ENCODE assay signal across 2 cellular contexts in the genomic region with DNA sequence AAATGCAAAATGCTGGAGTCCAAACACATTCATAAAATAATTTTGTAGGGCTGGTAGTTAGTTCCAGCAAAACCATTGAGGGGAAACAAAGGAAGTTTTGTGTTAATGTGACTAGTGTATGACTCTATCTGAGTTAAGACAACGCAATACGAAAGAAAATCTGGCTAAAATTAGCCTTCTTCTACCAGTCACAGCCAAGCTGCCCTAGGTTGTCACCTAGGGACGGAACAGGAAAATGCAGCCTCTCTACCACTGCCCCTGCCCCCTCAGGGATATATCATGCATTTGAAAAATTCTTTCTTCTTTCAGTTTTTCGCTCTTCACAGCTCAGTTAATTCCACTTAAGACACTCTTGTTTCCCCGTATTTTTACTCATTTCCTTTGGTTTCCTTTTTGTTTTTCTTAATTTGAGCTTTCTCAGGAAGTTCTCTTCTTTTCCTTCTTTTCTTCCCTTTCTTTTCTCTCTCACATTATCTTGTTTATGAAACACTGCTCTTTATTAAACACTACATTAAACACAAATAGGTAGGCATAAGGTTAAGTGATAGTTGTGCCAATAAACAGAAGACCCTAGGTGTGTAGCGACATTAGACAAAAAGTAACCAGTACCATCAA.
A peak's percentile ranks its signal among the peaks of the same experiment; 100 is the strongest.
TF ChIP-seq lines count a peak whose summit lies in the region.

No MANE protein-coding gene starts in this region.

TF ChIP-seq in IMR-90, 13 proteins besides CTCF, POLR2A, EP300 and RAD21:
- no peak for TF ChIP-seq BHLHE40 (IDR thresholded peaks at IDR 0.05; ENCODE audit: low read depth, low read length)
- TF ChIP-seq, protein P1, sequence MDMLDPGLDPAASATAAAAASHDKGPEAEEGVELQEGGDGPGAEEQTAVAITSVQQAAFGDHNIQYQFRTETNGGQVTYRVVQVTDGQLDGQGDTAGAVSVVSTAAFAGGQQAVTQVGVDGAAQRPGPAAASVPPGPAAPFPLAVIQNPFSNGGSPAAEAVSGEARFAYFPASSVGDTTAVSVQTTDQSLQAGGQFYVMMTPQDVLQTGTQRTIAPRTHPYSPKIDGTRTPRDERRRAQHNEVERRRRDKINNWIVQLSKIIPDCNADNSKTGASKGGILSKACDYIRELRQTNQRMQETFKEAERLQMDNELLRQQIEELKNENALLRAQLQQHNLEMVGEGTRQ (IDR thresholded peaks at IDR 0.05; ENCODE audit: low read depth, low read length), result no peak
- TF ChIP-seq SMC3 (IDR thresholded peaks at IDR 0.05; ENCODE audit: low read depth, low read length), result peak; percentile 85
- no peak for TF ChIP-seq FOS (IDR thresholded peaks at IDR 0.05; ENCODE audit: low read depth, low read length)
- TF ChIP-seq RCOR1 (IDR thresholded peaks at IDR 0.05; ENCODE audit: insufficient replicate concordance, low read length), result no peak
- TF ChIP-seq CHD1 (IDR thresholded peaks at IDR 0.05; ENCODE audit: low read depth, low read length), result 0 out of 2 replicates have a peak, but pooled peaks have one; percentile 59
- TF ChIP-seq MAZ (IDR thresholded peaks at IDR 0.05; ENCODE audit: borderline replicate concordance, low read depth, low read length), result peak; percentile 35; the same call in 1 of the 2 replicates
- TF ChIP-seq MAFK (IDR thresholded peaks at IDR 0.05; ENCODE audit: low read depth, low read length), result no peak
- TF ChIP-seq, protein P2, sequence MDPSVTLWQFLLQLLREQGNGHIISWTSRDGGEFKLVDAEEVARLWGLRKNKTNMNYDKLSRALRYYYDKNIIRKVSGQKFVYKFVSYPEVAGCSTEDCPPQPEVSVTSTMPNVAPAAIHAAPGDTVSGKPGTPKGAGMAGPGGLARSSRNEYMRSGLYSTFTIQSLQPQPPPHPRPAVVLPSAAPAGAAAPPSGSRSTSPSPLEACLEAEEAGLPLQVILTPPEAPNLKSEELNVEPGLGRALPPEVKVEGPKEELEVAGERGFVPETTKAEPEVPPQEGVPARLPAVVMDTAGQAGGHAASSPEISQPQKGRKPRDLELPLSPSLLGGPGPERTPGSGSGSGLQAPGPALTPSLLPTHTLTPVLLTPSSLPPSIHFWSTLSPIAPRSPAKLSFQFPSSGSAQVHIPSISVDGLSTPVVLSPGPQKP (IDR thresholded peaks at IDR 0.05; ENCODE audit: borderline replicate concordance, low read depth, low read length), result no peak
- TF ChIP-seq MXI1 (IDR thresholded peaks at IDR 0.05; ENCODE audit: borderline replicate concordance, low read depth, low read length), result no peak
- TF ChIP-seq CEBPB (IDR thresholded peaks at IDR 0.05; ENCODE audit: low read depth, low read length), result peak; percentile 48; the same call in 1 of the 2 replicates
- TF ChIP-seq NFE2L2 (IDR thresholded peaks at IDR 0.05; ENCODE audit: low read depth, low read length), result no peak
- TF ChIP-seq RFX5 (IDR thresholded peaks at IDR 0.05; ENCODE audit: low read depth, low read length), result no peak

TF ChIP-seq in K562, 482 proteins besides CTCF, POLR2A, EP300 and RAD21:
- TF ChIP-seq NFATC3 (IDR thresholded peaks at IDR 0.05), result no peak
- no peak for TF ChIP-seq ZNF586 (CRISPR knock-in tag; conservative IDR thresholded peaks at IDR 0.05)
- TF ChIP-seq SRSF1 (IDR thresholded peaks at IDR 0.05; ENCODE audit: low read depth, low read length), result no peak
- TF ChIP-seq POLR2G (IDR thresholded peaks at IDR 0.05; ENCODE audit: low read depth, low read length), result no peak
- no peak for TF ChIP-seq CTBP1 (IDR thresholded peaks at IDR 0.05; ENCODE audit: borderline replicate concordance)
- no peak for TF ChIP-seq ELF4 (CRISPR knock-in tag; IDR thresholded peaks at IDR 0.05)
- TF ChIP-seq ZNF12 (CRISPR knock-in tag; IDR thresholded peaks at IDR 0.05), result no peak
- TF ChIP-seq, protein P3, sequence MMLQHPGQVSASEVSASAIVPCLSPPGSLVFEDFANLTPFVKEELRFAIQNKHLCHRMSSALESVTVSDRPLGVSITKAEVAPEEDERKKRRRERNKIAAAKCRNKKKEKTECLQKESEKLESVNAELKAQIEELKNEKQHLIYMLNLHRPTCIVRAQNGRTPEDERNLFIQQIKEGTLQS (IDR thresholded peaks at IDR 0.05), result no peak
- TF ChIP-seq, protein P3 (CRISPR knock-in tag; conservative IDR thresholded peaks at IDR 0.05), result no peak
- TF ChIP-seq GATA2 (CRISPR knock-in tag; IDR thresholded peaks at IDR 0.05), result no peak
- TF ChIP-seq, protein P4, sequence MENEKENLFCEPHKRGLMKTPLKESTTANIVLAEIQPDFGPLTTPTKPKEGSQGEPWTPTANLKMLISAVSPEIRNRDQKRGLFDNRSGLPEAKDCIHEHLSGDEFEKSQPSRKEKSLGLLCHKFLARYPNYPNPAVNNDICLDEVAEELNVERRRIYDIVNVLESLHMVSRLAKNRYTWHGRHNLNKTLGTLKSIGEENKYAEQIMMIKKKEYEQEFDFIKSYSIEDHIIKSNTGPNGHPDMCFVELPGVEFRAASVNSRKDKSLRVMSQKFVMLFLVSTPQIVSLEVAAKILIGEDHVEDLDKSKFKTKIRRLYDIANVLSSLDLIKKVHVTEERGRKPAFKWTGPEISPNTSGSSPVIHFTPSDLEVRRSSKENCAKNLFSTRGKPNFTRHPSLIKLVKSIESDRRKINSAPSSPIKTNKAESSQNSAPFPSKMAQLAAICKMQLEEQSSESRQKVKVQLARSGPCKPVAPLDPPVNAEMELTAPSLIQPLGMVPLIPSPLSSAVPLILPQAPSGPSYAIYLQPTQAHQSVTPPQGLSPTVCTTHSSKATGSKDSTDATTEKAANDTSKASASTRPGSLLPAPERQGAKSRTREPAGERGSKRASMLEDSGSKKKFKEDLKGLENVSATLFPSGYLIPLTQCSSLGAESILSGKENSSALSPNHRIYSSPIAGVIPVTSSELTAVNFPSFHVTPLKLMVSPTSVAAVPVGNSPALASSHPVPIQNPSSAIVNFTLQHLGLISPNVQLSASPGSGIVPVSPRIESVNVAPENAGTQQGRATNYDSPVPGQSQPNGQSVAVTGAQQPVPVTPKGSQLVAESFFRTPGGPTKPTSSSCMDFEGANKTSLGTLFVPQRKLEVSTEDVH (IDR thresholded peaks at IDR 0.05; ENCODE audit: low read depth, partially characterized antibody), result no peak
- TF ChIP-seq, protein P5, sequence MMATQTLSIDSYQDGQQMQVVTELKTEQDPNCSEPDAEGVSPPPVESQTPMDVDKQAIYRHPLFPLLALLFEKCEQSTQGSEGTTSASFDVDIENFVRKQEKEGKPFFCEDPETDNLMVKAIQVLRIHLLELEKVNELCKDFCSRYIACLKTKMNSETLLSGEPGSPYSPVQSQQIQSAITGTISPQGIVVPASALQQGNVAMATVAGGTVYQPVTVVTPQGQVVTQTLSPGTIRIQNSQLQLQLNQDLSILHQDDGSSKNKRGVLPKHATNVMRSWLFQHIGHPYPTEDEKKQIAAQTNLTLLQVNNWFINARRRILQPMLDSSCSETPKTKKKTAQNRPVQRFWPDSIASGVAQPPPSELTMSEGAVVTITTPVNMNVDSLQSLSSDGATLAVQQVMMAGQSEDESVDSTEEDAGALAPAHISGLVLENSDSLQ (IDR thresholded peaks at IDR 0.05), result no peak
- TF ChIP-seq MEIS2 (IDR thresholded peaks at IDR 0.05; ENCODE audit: partially characterized antibody), result no peak
- no peak for TF ChIP-seq MAFK (IDR thresholded peaks at IDR 0.05; ENCODE audit: low read length)
